In genomic region chrX:331145-331771, GRCh38 we compare ENCODE assay signal across 4 cellular contexts.
TF ChIP-seq lines count a peak whose summit lies in the region.

No MANE protein-coding gene starts in this region.

TF ChIP-seq in A549, 52 proteins besides CTCF, POLR2A, EP300 and RAD21:
- TF ChIP-seq USF2 (IDR thresholded peaks at IDR 0.05) = no peak
- TF ChIP-seq JUN (IDR thresholded peaks at IDR 0.05) = peak in 1 of 2 experiments; percentile 35; a peak in 1 of 5 replicates
- TF ChIP-seq PBX3 (IDR thresholded peaks at IDR 0.05) = peak; percentile 16; the same call in 1 of the 2 replicates

TF ChIP-seq in HEK293, 187 proteins besides CTCF, POLR2A, EP300 and RAD21:
- TF ChIP-seq ZIC2 (tag by site-specific recombination; IDR thresholded peaks at IDR 0.05) (0 out of 2 replicates have a peak, but pooled peaks have one; percentile 25), ZNF837 (tag by site-specific recombination; IDR thresholded peaks at IDR 0.05) (no peak), ZXDB (tag by site-specific recombination; IDR thresholded peaks at IDR 0.05) (no peak), ZNF175 (tag by site-specific recombination; IDR thresholded peaks at IDR 0.05) (no peak), GLIS2 (tag by site-specific recombination; IDR thresholded peaks at IDR 0.05) (peak; percentile 53), ZNF600 (tag by site-specific recombination; IDR thresholded peaks at IDR 0.05) (peak; percentile 59; the same call in 1 of the 2 replicates), ZNF785 (tag by site-specific recombination; IDR thresholded peaks at IDR 0.05) (no peak), ZBTB17 (tag by site-specific recombination; IDR thresholded peaks at IDR 0.05) (no peak), ZFP3 (tag by site-specific recombination; IDR thresholded peaks at IDR 0.05; ENCODE audit: low read depth) (no peak), PRDM6 (tag by site-specific recombination; IDR thresholded peaks at IDR 0.05) (no peak), ZNF184 (tag by site-specific recombination; IDR thresholded peaks at IDR 0.05) (no peak)

TF ChIP-seq in K562, 482 proteins besides CTCF, POLR2A, EP300 and RAD21:
- TF ChIP-seq ARID2 (IDR thresholded peaks at IDR 0.05) (no peak), POLR2G (IDR thresholded peaks at IDR 0.05; ENCODE audit: low read depth, low read length) (peak; percentile 35; the same call in 1 of the 2 replicates), NCOA2 (IDR thresholded peaks at IDR 0.05; ENCODE audit: partially characterized antibody in 2 of 2) (no peak)
- TF ChIP-seq, protein P1, sequence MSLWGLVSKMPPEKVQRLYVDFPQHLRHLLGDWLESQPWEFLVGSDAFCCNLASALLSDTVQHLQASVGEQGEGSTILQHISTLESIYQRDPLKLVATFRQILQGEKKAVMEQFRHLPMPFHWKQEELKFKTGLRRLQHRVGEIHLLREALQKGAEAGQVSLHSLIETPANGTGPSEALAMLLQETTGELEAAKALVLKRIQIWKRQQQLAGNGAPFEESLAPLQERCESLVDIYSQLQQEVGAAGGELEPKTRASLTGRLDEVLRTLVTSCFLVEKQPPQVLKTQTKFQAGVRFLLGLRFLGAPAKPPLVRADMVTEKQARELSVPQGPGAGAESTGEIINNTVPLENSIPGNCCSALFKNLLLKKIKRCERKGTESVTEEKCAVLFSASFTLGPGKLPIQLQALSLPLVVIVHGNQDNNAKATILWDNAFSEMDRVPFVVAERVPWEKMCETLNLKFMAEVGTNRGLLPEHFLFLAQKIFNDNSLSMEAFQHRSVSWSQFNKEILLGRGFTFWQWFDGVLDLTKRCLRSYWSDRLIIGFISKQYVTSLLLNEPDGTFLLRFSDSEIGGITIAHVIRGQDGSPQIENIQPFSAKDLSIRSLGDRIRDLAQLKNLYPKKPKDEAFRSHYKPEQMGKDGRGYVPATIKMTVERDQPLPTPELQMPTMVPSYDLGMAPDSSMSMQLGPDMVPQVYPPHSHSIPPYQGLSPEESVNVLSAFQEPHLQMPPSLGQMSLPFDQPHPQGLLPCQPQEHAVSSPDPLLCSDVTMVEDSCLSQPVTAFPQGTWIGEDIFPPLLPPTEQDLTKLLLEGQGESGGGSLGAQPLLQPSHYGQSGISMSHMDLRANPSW (CRISPR knock-in tag; IDR thresholded peaks at IDR 0.05) = no peak
- TF ChIP-seq, protein P2, sequence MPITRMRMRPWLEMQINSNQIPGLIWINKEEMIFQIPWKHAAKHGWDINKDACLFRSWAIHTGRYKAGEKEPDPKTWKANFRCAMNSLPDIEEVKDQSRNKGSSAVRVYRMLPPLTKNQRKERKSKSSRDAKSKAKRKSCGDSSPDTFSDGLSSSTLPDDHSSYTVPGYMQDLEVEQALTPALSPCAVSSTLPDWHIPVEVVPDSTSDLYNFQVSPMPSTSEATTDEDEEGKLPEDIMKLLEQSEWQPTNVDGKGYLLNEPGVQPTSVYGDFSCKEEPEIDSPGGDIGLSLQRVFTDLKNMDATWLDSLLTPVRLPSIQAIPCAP (CRISPR knock-in tag; IDR thresholded peaks at IDR 0.05; ENCODE audit: borderline replicate concordance) = no peak

TF ChIP-seq in GM12891, 5 proteins besides CTCF, POLR2A, EP300 and RAD21:
- TF ChIP-seq POU2F2 (IDR thresholded peaks at IDR 0.05; ENCODE audit: low read depth, low read length) (no peak), TAF1 (IDR thresholded peaks at IDR 0.05; ENCODE audit: low read depth, low read length) (no peak), PAX5 (IDR thresholded peaks at IDR 0.05; ENCODE audit: insufficient read depth, low read length, severe bottlenecking) (no peak), POLR2AphosphoS5 (IDR thresholded peaks at IDR 0.05; ENCODE audit: low read depth, low read length) (no peak), SPI1 (IDR thresholded peaks at IDR 0.05; ENCODE audit: low read depth, low read length) (no peak)
TF ChIP-seq in GM12891: peak in this region for 0.
